22 cellular contexts compared by ENCODE assay signal in the genomic region with DNA sequence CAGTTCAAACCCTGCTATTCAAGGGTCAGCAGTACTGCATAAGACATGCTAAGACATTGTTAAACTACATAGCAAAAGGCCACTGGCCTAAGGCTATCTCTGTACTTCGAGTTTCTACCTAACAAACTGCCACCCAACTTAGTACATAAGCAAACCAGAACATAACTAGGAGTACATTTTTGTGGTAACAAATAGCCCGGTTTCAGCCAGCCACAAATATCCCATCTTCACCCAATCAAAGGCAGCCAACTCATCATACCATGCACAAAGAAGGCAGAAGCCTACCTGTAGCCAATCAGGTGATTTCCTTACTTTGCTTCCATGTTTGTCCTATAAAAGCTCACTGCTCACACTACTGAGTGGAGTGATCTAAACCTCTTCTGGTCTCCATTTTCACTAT.
A peak's percentile ranks its signal among the peaks of the same experiment; 100 is the strongest.
DNase-seq lines count a peak whose midpoint lies in the region; ATAC-seq, FAIRE-seq and TF ChIP-seq lines count a peak whose summit lies in the region.
"Had no signal": no experiment of that assay in that cellular context is flagged by ENCODE, and none has a peak within 500 bp of the region (broad histone marks: within the 10 kb centered on the region; RNA-seq: fewer than 3 reads in every experiment).

No MANE protein-coding gene starts in this region.

- no peaks in the 10 kb centered on the region for H3K9me3 ChIP-seq in keratinocyte (ENCODE audit: control insufficient read depth, low read depth, low read length)
- H3K9me3 ChIP-seq: body of pancreas, right atrium auricular region, stomach, transverse colon had no signal

- no peak for TF ChIP-seq CTCF in AG10803 (conservative IDR thresholded peaks at IDR 0.05; ENCODE audit: low read length)
- no peak for TF ChIP-seq CTCF in astrocyte of the cerebellum (IDR thresholded peaks at IDR 0.05; ENCODE audit: low read depth, low read length, missing control alignments)
- TF ChIP-seq CTCF in keratinocyte (optimal IDR thresholded peaks at IDR 0.05 in 1 of 3, IDR thresholded peaks at IDR 0.05 in 1 of 3, conservative IDR thresholded peaks at IDR 0.05 in 1 of 3; ENCODE audit: extremely low read depth in 1 of 3, insufficient read depth in 2 of 3, low read length in 3 of 3) = no peak

- FAIRE-seq in keratinocyte (lab: Jason Lieb, UNC) = peak; percentile 62
- FAIRE-seq: D721Med, G401.6, HTR-8/SVneo had no signal

- peak; percentile 31 for DNase-seq in AG10803 (ENCODE audit: low read depth)
- DNase-seq in M059J (ENCODE audit: low read depth) = peak; percentile 87
- peak; percentile 48 for DNase-seq in astrocyte of the cerebellum (ENCODE audit: low read depth)
- DNase-seq in keratinocyte (ENCODE audit: low read depth, low spot score) = peak; percentile 53
- no peak for DNase-seq in G401 (ENCODE audit: low spot score)
- no peak for DNase-seq in sciatic nerve (ENCODE audit: low spot score)
- DNase-seq in NCI-H1105 (lab: John Stamatoyannopoulos, UW) = no peak
- DNase-seq in GDM1 (lab: John Stamatoyannopoulos, UW) = no peak
- DNase-seq: activated CD4-positive, alpha-beta T cell treated with anti-CD3 and anti-CD28 coated beads for 48 hours; body of pancreas; KG1; left colon; natural killer cell; NCI-H2029; NCI-H345; stomach; transverse colon had no signal

- H2AFZ ChIP-seq in keratinocyte (ENCODE audit: control insufficient read depth, low read length) = peak overlapping the region; percentile 68

- H3K4me3 ChIP-seq in AG10803 (ENCODE audit: low read length) (no peak overlapping the region), astrocyte of the cerebellum (ENCODE audit: low read depth, low read length) (no peak overlapping the region), keratinocyte (ENCODE audit: control insufficient read depth in 2 of 3, extremely low read depth in 1 of 3, insufficient read depth in 2 of 3, low read depth in 1 of 3, low read length in 3 of 3) (no peak overlapping the region)
- H3K4me3 ChIP-seq: body of pancreas, right atrium auricular region, stomach, transverse colon had no signal

- H3K4me2 ChIP-seq in keratinocyte (ENCODE audit: control insufficient read depth, extremely low read depth, insufficient read depth, low read depth, low read length) = no peak overlapping the region

- H3K27me3 ChIP-seq in keratinocyte (ENCODE audit: control insufficient read depth, extremely low read depth, insufficient read depth, low read length) = no peaks in the 10 kb centered on the region
- H3K27me3 ChIP-seq: body of pancreas, right atrium auricular region, stomach, transverse colon had no signal

- intact Hi-C loops in sciatic nerve (cut with DNase I) = no loop called here

- H4K20me1 ChIP-seq in keratinocyte (ENCODE audit: control insufficient read depth, extremely low read depth, insufficient read depth, low read length) = no peaks in the 10 kb centered on the region

- in situ Hi-C loops in astrocyte of the cerebellum (cut with HindIII; ENCODE audit: low sequenced_read_pairs) = no loop called here
- in situ Hi-C loops in G401 (cut with HindIII; ENCODE audit: low sequenced_read_pairs) = no loop called here

- H3K9ac ChIP-seq in keratinocyte (ENCODE audit: control insufficient read depth, extremely low read depth, insufficient read depth, low read length) = no peak overlapping the region

- no peak overlapping the region for H3K27ac ChIP-seq in keratinocyte (ENCODE audit: control insufficient read depth, insufficient read depth, low read length)
- H3K27ac ChIP-seq: body of pancreas, C4-2B, right atrium auricular region, stomach, transverse colon had no signal

- ATAC-seq in sciatic nerve = no peak
- ATAC-seq: body of pancreas, left colon, natural killer cell had no signal

- no peaks in the 10 kb centered on the region for H3K36me3 ChIP-seq in keratinocyte (ENCODE audit: control insufficient read depth in 2 of 2, extremely low read depth in 1 of 2, insufficient read depth in 2 of 2, low read length in 2 of 2)
- H3K36me3 ChIP-seq: right atrium auricular region, stomach, transverse colon had no signal

- dilution Hi-C loops in keratinocyte (cut with MboI; ENCODE audit: extremely low pct_ligation_motif_present, low sequenced_read_pairs) = no loop called here

- H3K9me1 ChIP-seq in keratinocyte (ENCODE audit: control insufficient read depth, extremely low read depth, insufficient read depth, low read length) = no peaks in the 10 kb centered on the region

- no peaks in the 10 kb centered on the region for H3K79me2 ChIP-seq in keratinocyte (ENCODE audit: control insufficient read depth, insufficient read depth, low read length)

- peaks cover 3% of the 10 kb centered on the region for H3K4me1 ChIP-seq in keratinocyte (ENCODE audit: control insufficient read depth, extremely low read depth, insufficient read depth, low read length)
- H3K4me1 ChIP-seq: body of pancreas, right atrium auricular region, transverse colon had no signal

Comparison
In these comparisons a context has a peak if more than half of its experiments do, and no peak if none do; other contexts are left out.
1. DNase-seq: peak in AG10803 (single experiment), M059J (single experiment), astrocyte of the cerebellum (single experiment) and keratinocyte (single experiment); none in G401 (single experiment), sciatic nerve (single experiment), NCI-H1105 (single experiment) and GDM1 (single experiment).